In the genomic region with DNA sequence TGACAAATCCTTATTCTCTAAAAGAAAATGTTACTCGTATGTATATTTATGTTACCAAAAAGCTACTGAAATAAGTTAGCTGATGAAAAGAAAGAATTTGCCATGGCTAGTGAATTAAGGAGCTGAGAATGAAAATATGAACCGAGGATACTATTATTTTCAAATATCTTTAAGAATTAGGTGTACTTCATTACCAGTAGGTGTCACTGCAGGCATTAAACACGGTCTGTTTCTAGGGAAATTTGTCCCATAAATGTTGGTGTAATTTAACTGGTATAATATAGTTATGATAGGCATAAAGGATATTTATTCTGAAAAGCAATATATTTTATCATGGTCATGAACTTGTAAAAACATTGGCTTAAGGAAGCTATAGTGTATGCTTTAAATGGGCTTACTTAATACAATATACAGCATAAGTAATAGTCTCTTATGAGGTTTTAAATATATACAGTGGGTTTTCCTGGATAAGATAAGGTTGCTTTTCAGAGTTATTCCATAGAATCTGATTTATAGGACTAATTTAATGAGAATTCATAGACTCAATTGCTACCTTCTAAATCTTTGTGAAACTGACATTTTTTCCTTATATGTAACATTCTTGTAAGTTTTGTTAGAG, we compare ENCODE assay signal across 8 cellular contexts.
DNase-seq lines count a peak whose midpoint lies in the region; TF ChIP-seq lines count a peak whose summit lies in the region.

No MANE protein-coding gene starts in this region.

- H3K4me3 Mint-ChIP-seq in type B pancreatic cell, result no peak overlapping the region

- no peaks in the 10 kb centered on the region for H3K27me3 Mint-ChIP-seq in type B pancreatic cell

- no peaks in the 10 kb centered on the region for H3K36me3 Mint-ChIP-seq in type B pancreatic cell

- peaks cover 3% of the 10 kb centered on the region for H3K4me1 Mint-ChIP-seq in type B pancreatic cell (ENCODE audit: unreplicated experiment)

- H3K27ac Mint-ChIP-seq in type B pancreatic cell, result no peak overlapping the region

- peak; percentile 41 for TF ChIP-seq CTCF in GM12873 (IDR thresholded peaks at IDR 0.05; ENCODE audit: insufficient read depth, low read depth, low read length, missing control alignments)
- peak; percentile 86 for TF ChIP-seq CTCF in type B pancreatic cell (conservative IDR thresholded peaks at IDR 0.05)

- DNase-seq in NCI-H2029 (lab: John Stamatoyannopoulos, UW) (peak; percentile 1), amniotic stem cell (lab: John Stamatoyannopoulos, UW) (peak; percentile 35), iPS-NIHi7 (ENCODE audit: extremely low spot score) (peak; percentile 16), type B pancreatic cell (ENCODE audit: extremely low spot score, unreplicated experiment) (no peak), GF-D8 (lab: John Stamatoyannopoulos, UW) (no peak)
- no peak for DNase-seq in stimulated activated CD4-positive, alpha-beta T cell treated with anti-CD3 and anti-CD28 coated beads, Interleukin-15, amount 100 ng/mL, for 24 hours
- DNase-seq in activated naive CD4-positive, alpha-beta T cell treated with Interleukin-2 at 50 U/mL for 16 hours, result no peak

- H3K9me3 Mint-ChIP-seq in type B pancreatic cell, result no peaks in the 10 kb centered on the region

Comparison
In these comparisons a context has a peak if more than half of its experiments do, and no peak if none do; other contexts are left out.
1. DNase-seq: peak in NCI-H2029 (single experiment), amniotic stem cell (single experiment) and iPS-NIHi7 (single experiment); none in type B pancreatic cell (single experiment), GF-D8 (single experiment), stimulated activated CD4-positive, alpha-beta T cell treated with anti-CD3 and anti-CD28 coated beads, Interleukin-15, amount 100 ng/mL, for 24 hours (single experiment) and activated naive CD4-positive, alpha-beta T cell treated with Interleukin-2 at 50 U/mL for 16 hours (single experiment).